In genomic region chr2:217479626-217480025, GRCh38 we compare ENCODE assay signal across 25 cellular contexts.
"Had no signal": no experiment of that assay in that cellular context is flagged by ENCODE, and none has a peak within 500 bp of the region (broad histone marks: within the 10 kb centered on the region; RNA-seq: fewer than 3 reads in every experiment).

No MANE protein-coding gene starts in this region.

- H3K4me1 Mint-ChIP-seq: activated naive CD8-positive, alpha-beta T cell treated with anti-CD3 and anti-CD28 coated beads, Interleukin-2, amount 10 ng/mL, durations not matched to agents 7 days and 5 days; T-helper 17 cell had no signal

- H3K27me3 ChIP-seq: adrenal gland had no signal

- H3K4me1 ChIP-seq: adrenal gland had no signal

- H3K9me3 Mint-ChIP-seq: WTC11 had no signal

- H3K27ac Mint-ChIP-seq: activated CD8-positive, alpha-beta T cell treated with anti-CD3 and anti-CD28 coated beads, Interleukin-2, amount 10 ng/mL, durations not matched to agents 7 days and 5 days; activated naive CD8-positive, alpha-beta T cell treated with anti-CD3 and anti-CD28 coated beads, Interleukin-2, amount 10 ng/mL, durations not matched to agents 7 days and 5 days; T-helper 17 cell had no signal

- H3K4me3 ChIP-seq: adrenal gland had no signal

- H3K36me3 Mint-ChIP-seq: WTC11 had no signal

- DNase-seq: activated CD4-positive, alpha-beta T cell treated with anti-CD3 and anti-CD28 coated beads for 48 hours; activated CD4-positive, alpha-beta T cell treated with anti-CD3 and anti-CD28 coated beads, Interleukin-2, amount 50 U/mL, for 4 hours; activated CD4-positive, CD25-positive, alpha-beta regulatory T cell treated with anti-CD3 and anti-CD28 coated beads, Interleukin-2, amount 50 U/mL, for 72 hours; activated CD8-positive, alpha-beta memory T cell treated with anti-CD3 and anti-CD28 coated beads, Interleukin-2, amount 50 U/mL, for 48 hours; activated CD8-positive, alpha-beta T cell treated with anti-CD3 and anti-CD28 coated beads, Interleukin-2, amount 10 ng/mL, durations not matched to agents 7 days and 5 days; activated naive CD4-positive, alpha-beta T cell treated with anti-CD3 and anti-CD28 coated beads, Interleukin-2, amount 50 U/mL, for 16 hours; activated naive CD8-positive, alpha-beta T cell treated with anti-CD3 and anti-CD28 coated beads, Interleukin-2, amount 10 ng/mL, durations not matched to agents 7 days and 5 days; activated T-cell treated with anti-CD3 and anti-CD28 coated beads, Interleukin-2, amount 50 U/mL, for 1 hour; anterior cingulate cortex; central memory CD4-positive, alpha-beta T cell; Karpas-422; MM.1S; NCI-H1105; NCI-H1436; NCI-H1694 treated with DMSO at 0.1 percent for 48 hours; NCI-H2081; NCI-H2171 treated with DMSO at 0.1 percent for 48 hours; NCI-H226; NCI-H526 treated with DMSO at 0.1 percent for 48 hours; NCI-H82; SIG-M5; T-helper 17 cell; T-helper 9 cell had no signal

- H3K4me3 Mint-ChIP-seq: activated CD8-positive, alpha-beta T cell treated with anti-CD3 and anti-CD28 coated beads, Interleukin-2, amount 10 ng/mL, durations not matched to agents 7 days and 5 days; activated naive CD8-positive, alpha-beta T cell treated with anti-CD3 and anti-CD28 coated beads, Interleukin-2, amount 10 ng/mL, durations not matched to agents 7 days and 5 days; T-helper 17 cell; WTC11 had no signal

- H3K36me3 ChIP-seq: adrenal gland had no signal

- ATAC-seq: activated CD8-positive, alpha-beta T cell treated with anti-CD3 and anti-CD28 coated beads, Interleukin-2, amount 10 ng/mL, durations not matched to agents 7 days and 5 days; T-helper 17 cell had no signal

- H3K27ac ChIP-seq: adrenal gland had no signal

- H3K9me3 ChIP-seq: adrenal gland had no signal
